Comparison of ENCODE assay signal across 10 cellular contexts in genomic region chr1:8061673-8062386, GRCh38. TPM values are rescaled to one million over a fixed set of nuclear protein-coding genes. Genes with fewer than 3 reads are reported as not detected.
A peak's percentile ranks its signal among the peaks of the same experiment; 100 is the strongest.
DNase-seq lines count a peak whose midpoint lies in the region; ATAC-seq and TF ChIP-seq lines count a peak whose summit lies in the region.
"Had no signal": no experiment of that assay in that cellular context is flagged by ENCODE, and none has a peak within 500 bp of the region (broad histone marks: within the 10 kb centered on the region; RNA-seq: fewer than 3 reads in every experiment).

No MANE protein-coding gene starts in this region.

- no peaks in the 10 kb centered on the region for H3K9me3 ChIP-seq in adrenal gland (replicated peaks in 1 of 3)

- DNase-seq in EL (peak; percentile 36), adrenal gland (no peak), fibroblast of pulmonary artery (ENCODE audit: low read depth) (peak; percentile 43), SK-N-DZ (ENCODE audit: low spot score) (no peak), cerebellum (ENCODE audit: low spot score) (no peak)
- DNase-seq: CD4-positive, CD25-positive, alpha-beta regulatory T cell; NCI-H82 had no signal

- H3K36me3 ChIP-seq in adrenal gland (replicated peaks in 1 of 2) = no peaks in the 10 kb centered on the region
- H3K36me3 ChIP-seq in rectal smooth muscle tissue (ENCODE audit: control insufficient read depth, insufficient read depth, low read length) = no peaks in the 10 kb centered on the region

- intact Hi-C loops in adrenal gland (cut with DNase I) = no loop called here

- no peaks in the 10 kb centered on the region for H3K27me3 ChIP-seq in adrenal gland
- H3K27me3 ChIP-seq in rectal smooth muscle tissue (ENCODE audit: control insufficient read depth, insufficient read depth, low read length) = no peaks in the 10 kb centered on the region

- no peak overlapping the region for H3K4me3 ChIP-seq in adrenal gland
- H3K4me3 ChIP-seq in fibroblast of pulmonary artery (replicated peaks; ENCODE audit: low read depth, low read length) = no peak overlapping the region
- H3K4me3 ChIP-seq in rectal smooth muscle tissue (ENCODE audit: low read length) = no peak overlapping the region

- H3K4me1 ChIP-seq in adrenal gland (replicated peaks in 1 of 2) (peaks cover 0 to 7% of the 10 kb centered on the region in 2 donors), rectal smooth muscle tissue (ENCODE audit: control insufficient read depth, insufficient read depth, low read length) (peaks cover 11% of the 10 kb centered on the region)

- ATAC-seq in HG03280 (IDR thresholded peaks at IDR 0.05; ENCODE audit: unreplicated experiment) (no peak), HG03439 (IDR thresholded peaks at IDR 0.05; ENCODE audit: unreplicated experiment) (no peak)

- WGBS in adrenal gland, 4 donors = 72 to 86% (median 78%) methylated on average over 11 of the region's 11 CpGs

- H3K27ac ChIP-seq in adrenal gland = peak overlapping the region in 3 of 5 donors; percentile 46 to 75 (median 47)
- H3K27ac ChIP-seq in rectal smooth muscle tissue (ENCODE audit: low read depth, low read length) = peak overlapping the region; percentile 16

- TF ChIP-seq POLR2A in adrenal gland (IDR thresholded peaks at IDR 0.05) = no peak

- no peak overlapping the region for H3K9ac ChIP-seq in rectal smooth muscle tissue (ENCODE audit: low read length)

- no peak for TF ChIP-seq CTCF in adrenal gland (IDR thresholded peaks at IDR 0.05)
- TF ChIP-seq CTCF in fibroblast of pulmonary artery (IDR thresholded peaks at IDR 0.05; ENCODE audit: low read length, missing control alignments) = no peak

RNA-seq across cellular contexts. Expression of gene ERRFI1, which starts 35.7 kb away (rescaled TPM):
- total RNA-seq in adrenal gland (10 to 100 TPM; 16.0 to 71.5 (median 29.0) TPM), cerebellum (22.0 TPM)
- 10 to 100 TPM; 14.4 to 29.8 (median 16.0) TPM for polyA plus RNA-seq in adrenal gland
- polyA plus RNA-seq in SK-N-DZ (2014; cell fraction: cytosol; rRNA removed) = 6.2 and 6.5 TPM in 2 replicates
- polyA plus RNA-seq in SK-N-DZ (2014; cell fraction: nucleus; rRNA removed) = 4.8 and 7.1 TPM in 2 replicates

Comparison
In these comparisons a context has a peak if more than half of its experiments do, and no peak if none do; other contexts are left out.
1. DNase-seq: peak in EL (single experiment) and fibroblast of pulmonary artery (single experiment); none in adrenal gland (0 of 7), SK-N-DZ (single experiment) and cerebellum (single experiment).